In genomic region chr1:246497331-246497915, GRCh38 we compare ENCODE assay signal across 9 cellular contexts.
DNase-seq lines count a peak whose midpoint lies in the region; ATAC-seq and TF ChIP-seq lines count a peak whose summit lies in the region.
"Had no signal": no experiment of that assay in that cellular context is flagged by ENCODE, and none has a peak within 500 bp of the region (broad histone marks: within the 10 kb centered on the region; RNA-seq: fewer than 3 reads in every experiment).

No MANE protein-coding gene starts in this region.

- no peaks in the 10 kb centered on the region for H3K27me3 ChIP-seq in effector memory CD4-positive, alpha-beta T cell (replicated peaks; ENCODE audit: control insufficient read depth, insufficient read depth, low read length, poor library complexity, severe bottlenecking)

- H3K36me3 Mint-ChIP-seq in activated naive CD8-positive, alpha-beta T cell treated with anti-CD3 and anti-CD28 coated beads, Interleukin-2, amount 50 U/mL, for 24 hours (ENCODE audit: low read depth), result peaks cover 5% of the 10 kb centered on the region

- peaks cover 13% of the 10 kb centered on the region for H3K4me1 Mint-ChIP-seq in activated naive CD8-positive, alpha-beta T cell treated with anti-CD3 and anti-CD28 coated beads, Interleukin-2, amount 50 U/mL, for 24 hours

- no peaks in the 10 kb centered on the region for H3K36me3 ChIP-seq in effector memory CD4-positive, alpha-beta T cell (ENCODE audit: control insufficient read depth, insufficient read depth, low read length)

- no peak overlapping the region for H3K27ac ChIP-seq in effector memory CD4-positive, alpha-beta T cell (ENCODE audit: insufficient read depth, low read length, poor library complexity, severe bottlenecking)

- peak; percentile 63 for TF ChIP-seq CTCF in AG09309 (IDR thresholded peaks at IDR 0.05; ENCODE audit: control insufficient read depth, insufficient read depth, low read depth, low read length, missing control alignments)
- peak; percentile 60 for TF ChIP-seq CTCF in GM12865 (IDR thresholded peaks at IDR 0.05; ENCODE audit: insufficient read depth, low read depth, low read length, missing control alignments)

- no peak overlapping the region for H3K4me3 ChIP-seq in AG09309 (ENCODE audit: control insufficient read depth, low read depth, low read length)
- H3K4me3 ChIP-seq in GM12865 (ENCODE audit: low read depth, low read length), result no peak overlapping the region
- no peak overlapping the region for H3K4me3 ChIP-seq in effector memory CD4-positive, alpha-beta T cell (ENCODE audit: insufficient read depth, low read depth, low read length, poor library complexity, severe bottlenecking)

- DNase-seq in AG09309 (ENCODE audit: low read depth), result peak; percentile 52
- DNase-seq in GM12865 (ENCODE audit: low read depth), result peak; percentile 85
- peak; percentile 37 for DNase-seq in NCI-H226
- DNase-seq in activated naive CD8-positive, alpha-beta T cell treated with anti-CD3 and anti-CD28 coated beads, Interleukin-2, amount 50 U/mL, for 24 hours, result no peak
- peak; percentile 52 for DNase-seq in iPS-NIHi11 (ENCODE audit: low spot score)
- DNase-seq in stimulated activated naive CD8-positive, alpha-beta T cell treated with anti-CD3 and anti-CD28 coated beads, Interleukin-15, Interleukin-2, amounts not matched to agents 100 U/mL and 50 U/mL, for 24 hours, result no peak
- DNase-seq in effector memory CD4-positive, alpha-beta T cell, result no peak
- DNase-seq: left cardiac atrium had no signal

- ATAC-seq in HG03108 (IDR thresholded peaks at IDR 0.05; ENCODE audit: unreplicated experiment), result peak; percentile 61
- peak; percentile 81 for ATAC-seq in activated naive CD8-positive, alpha-beta T cell treated with anti-CD3 and anti-CD28 coated beads, Interleukin-2, amount 50 U/mL, for 24 hours
- peak; percentile 69 for ATAC-seq in stimulated activated naive CD8-positive, alpha-beta T cell treated with anti-CD3 and anti-CD28 coated beads, Interleukin-15, Interleukin-2, amounts not matched to agents 100 U/mL and 50 U/mL, for 24 hours

- H3K4me3 Mint-ChIP-seq in activated naive CD8-positive, alpha-beta T cell treated with anti-CD3 and anti-CD28 coated beads, Interleukin-2, amount 50 U/mL, for 24 hours, result no peak overlapping the region

- H3K27ac Mint-ChIP-seq in activated naive CD8-positive, alpha-beta T cell treated with anti-CD3 and anti-CD28 coated beads, Interleukin-2, amount 50 U/mL, for 24 hours, result no peak overlapping the region

- no peaks in the 10 kb centered on the region for H3K27me3 Mint-ChIP-seq in activated naive CD8-positive, alpha-beta T cell treated with anti-CD3 and anti-CD28 coated beads, Interleukin-2, amount 50 U/mL, for 24 hours

- no peaks in the 10 kb centered on the region for H3K9me3 ChIP-seq in effector memory CD4-positive, alpha-beta T cell (ENCODE audit: control insufficient read depth, low read length)

- H3K9me3 Mint-ChIP-seq in activated naive CD8-positive, alpha-beta T cell treated with anti-CD3 and anti-CD28 coated beads, Interleukin-2, amount 50 U/mL, for 24 hours, result no peaks in the 10 kb centered on the region

- H3K4me1 ChIP-seq in effector memory CD4-positive, alpha-beta T cell (ENCODE audit: control insufficient read depth, insufficient read depth, low read length, poor library complexity, severe bottlenecking), result no peaks in the 10 kb centered on the region

Comparison
In these comparisons a context has a peak if more than half of its experiments do, and no peak if none do; other contexts are left out.
1. DNase-seq: peak in AG09309 (single experiment), GM12865 (single experiment), NCI-H226 (single experiment) and iPS-NIHi11 (single experiment); none in activated naive CD8-positive, alpha-beta T cell treated with anti-CD3 and anti-CD28 coated beads, Interleukin-2, amount 50 U/mL, for 24 hours (single experiment), stimulated activated naive CD8-positive, alpha-beta T cell treated with anti-CD3 and anti-CD28 coated beads, Interleukin-15, Interleukin-2, amounts not matched to agents 100 U/mL and 50 U/mL, for 24 hours (single experiment) and effector memory CD4-positive, alpha-beta T cell (0 of 3).
2. Peak in every context shown above with its lines, with median percentiles within 50 percentile points of each other: ATAC-seq.